14 cellular contexts compared by ENCODE assay signal in genomic region chr4:131348258-131348657, GRCh38.
DNase-seq lines count a peak whose midpoint lies in the region; ATAC-seq and TF ChIP-seq lines count a peak whose summit lies in the region.
"Had no signal": no experiment of that assay in that cellular context is flagged by ENCODE, and none has a peak within 500 bp of the region (broad histone marks: within the 10 kb centered on the region; RNA-seq: fewer than 3 reads in every experiment).

No MANE protein-coding gene starts in this region.

- H3K4me3 ChIP-seq in GM12865 (ENCODE audit: low read depth, low read length) = peak overlapping the region; percentile 32; the same call in 1 of the 2 replicates
- H3K4me3 ChIP-seq: K562, tibial nerve had no signal

- no peak for TF ChIP-seq CTCF in GM12865 (IDR thresholded peaks at IDR 0.05; ENCODE audit: insufficient read depth, low read depth, low read length, missing control alignments)

- ATAC-seq in GM19372 (IDR thresholded peaks at IDR 0.05; ENCODE audit: low read depth, unreplicated experiment) = peak; percentile 94
- ATAC-seq in HG02884 (IDR thresholded peaks at IDR 0.05; ENCODE audit: unreplicated experiment) = peak; percentile 52
- ATAC-seq in HG03558 (IDR thresholded peaks at IDR 0.05; ENCODE audit: extremely low read depth, unreplicated experiment) = peak; percentile 87
- ATAC-seq: K562, left cardiac atrium, T-helper 17 cell had no signal

- intact Hi-C loops in posterior cingulate gyrus (cut with DNase I) = no loop called here

- DNase-seq in GM12865 (ENCODE audit: low read depth) (peak; percentile 78), superior temporal gyrus (ENCODE audit: extremely low spot score) (no peak), posterior cingulate gyrus (no peak), NCI-H2081 (lab: John Stamatoyannopoulos, UW) (no peak), ecto neural progenitor cell (ENCODE audit: low spot score) (no peak)
- DNase-seq: head of caudate nucleus, left cardiac atrium, NCI-H146, T-helper 17 cell had no signal
